In genomic region chr20:64146301-64146935, GRCh38 we compare ENCODE assay signal across 20 cellular contexts. TPM values are rescaled to one million over a fixed set of nuclear protein-coding genes. Genes with fewer than 3 reads are reported as not detected.
DNase-seq lines count a peak whose midpoint lies in the region.
"Had no signal": no experiment of that assay in that cellular context is flagged by ENCODE, and none has a peak within 500 bp of the region (broad histone marks: within the 10 kb centered on the region; RNA-seq: fewer than 3 reads in every experiment).

No MANE protein-coding gene starts in this region.

- no peak overlapping the region for H3K9ac ChIP-seq in trophoblast cell (ENCODE audit: low read length)

- H4K8ac ChIP-seq in trophoblast cell (ENCODE audit: low read depth, low read length) = no peak overlapping the region

- H3K4ac ChIP-seq in trophoblast cell (ENCODE audit: low read depth, low read length) = no peak overlapping the region

- no peak overlapping the region for H4K12ac ChIP-seq in trophoblast cell (ENCODE audit: low read depth, low read length)

- H3K23ac ChIP-seq in trophoblast cell (ENCODE audit: low read length) = no peak overlapping the region

- DNase-seq in NCI-H187 (lab: John Stamatoyannopoulos, UW) (peak; percentile 34 to 52), NCI-H187 treated with DMSO at 0.1 percent for 48 hours (lab: John Stamatoyannopoulos, UW) (no peak), H7 (peak; percentile 67), NCI-H82 treated with DMSO at 0.1 percent for 48 hours (lab: John Stamatoyannopoulos, UW; ENCODE audit: unreplicated experiment) (peak; percentile 92), posterior vena cava (ENCODE audit: low spot score) (peak; percentile 28), GM19240 (ENCODE audit: insufficient read length, low spot score) (no peak), NOMO-1 treated with dmso at 0.1 percent for 144 hours (lab: John Stamatoyannopoulos, UW; ENCODE audit: unreplicated experiment) (no peak), trophoblast cell (no peak)
- DNase-seq: activated B cell treated with CpG ODN at 0.5 μM for 24 hours; activated CD8-positive, alpha-beta T cell treated with anti-CD3 and anti-CD28 coated beads, Interleukin-2, amount 10 ng/mL, durations not matched to agents 7 days and 5 days; activated T-cell treated with anti-CD3 and anti-CD28 coated beads, Interleukin-2, amount 50 U/mL, for 72 hours; CD4-positive, CD25-positive, alpha-beta regulatory T cell; islet precursor cell; mesendoderm; stimulated activated naive CD4-positive, alpha-beta T cell; T-helper 2 cell had no signal

- no peaks in the 10 kb centered on the region for H3K79me1 ChIP-seq in trophoblast cell (ENCODE audit: low read length)

- H3K79me2 ChIP-seq in trophoblast cell (ENCODE audit: control insufficient read depth, insufficient read depth, low read length, poor library complexity) = no peaks in the 10 kb centered on the region

- no peak overlapping the region for H2AK5ac ChIP-seq in trophoblast cell (ENCODE audit: low read length)

- no peak overlapping the region for H2AFZ ChIP-seq in trophoblast cell (ENCODE audit: insufficient read depth, low read length, poor library complexity)

- WGBS in trophoblast cell (ENCODE audit: extremely low coverage, insufficient coverage, insufficient read length) = no CpG with 5 or more reads among the region's 7 CpGs

- H3K36me3 ChIP-seq in H7 (replicated peaks; ENCODE audit: control insufficient read depth, insufficient read depth, low read length) (no peaks in the 10 kb centered on the region), trophoblast cell (ENCODE audit: control insufficient read depth in 1 of 2, insufficient read depth in 2 of 2, low read length in 2 of 2) (no peaks in the 10 kb centered on the region)
- H3K36me3 ChIP-seq: tibial artery had no signal

- intact Hi-C loops in posterior vena cava (cut with DNase I) = no loop called here

- H3K9me3 ChIP-seq in trophoblast cell (ENCODE audit: insufficient read depth, low read depth, low read length) = peaks cover 21% of the 10 kb centered on the region

- H3K4me3 ChIP-seq in H7 (ENCODE audit: insufficient read depth, low read depth, low read length) = no peak overlapping the region
- H3K4me3 ChIP-seq in trophoblast cell (ENCODE audit: low read depth, low read length) = no peak overlapping the region
- H3K4me3 ChIP-seq: tibial artery had no signal

- H2BK5ac ChIP-seq in trophoblast cell (ENCODE audit: low read depth, low read length, poor library complexity) = no peak overlapping the region

- H3K4me2 ChIP-seq in trophoblast cell (ENCODE audit: low read length) = no peak overlapping the region

- no peak overlapping the region for H4K91ac ChIP-seq in trophoblast cell (ENCODE audit: low read depth, low read length)

- no peak overlapping the region for H3K18ac ChIP-seq in trophoblast cell (ENCODE audit: low read length)

- no peak overlapping the region for H3K14ac ChIP-seq in trophoblast cell (ENCODE audit: low read length)

- no peaks in the 10 kb centered on the region for H3K4me1 ChIP-seq in trophoblast cell (ENCODE audit: control insufficient read depth in 1 of 2, insufficient read depth in 2 of 2, low read length in 2 of 2)
- H3K4me1 ChIP-seq: tibial artery had no signal

- H3K27me3 ChIP-seq in H7 (ENCODE audit: control insufficient read depth, insufficient read depth, low read length) (no peaks in the 10 kb centered on the region), trophoblast cell (ENCODE audit: insufficient read depth, low read length) (no peaks in the 10 kb centered on the region)

- H2BK12ac ChIP-seq in trophoblast cell (ENCODE audit: low read length) = no peak overlapping the region

- H2BK120ac ChIP-seq in trophoblast cell (ENCODE audit: insufficient read depth, low read length, poor library complexity) = no peak overlapping the region

- H3K27ac ChIP-seq in trophoblast cell (ENCODE audit: low read depth, low read length) = no peak overlapping the region
- H3K27ac ChIP-seq: tibial artery had no signal

RNA-seq across cellular contexts. Expression of gene MYT1, which starts 17.8 kb away (rescaled TPM):
- total RNA-seq in H7 (2014; rRNA removed; shearing (Covaris generic)) = 0.69 and 2.1 TPM in 2 replicates
- not detected for total RNA-seq in posterior vena cava
- 0.05 and 0.14 TPM in 2 replicates for polyA plus RNA-seq in trophoblast cell (2013)
- total RNA-seq: activated CD8-positive, alpha-beta T cell treated with anti-CD3 and anti-CD28 coated beads, Interleukin-2, amount 10 ng/mL, durations not matched to agents 7 days and 5 days; CD4-positive, CD25-positive, alpha-beta regulatory T cell; Daoy had no signal

RNA-seq across cellular contexts. Expression of gene NPBWR2, which starts 39.1 kb away (rescaled TPM):
- total RNA-seq in H7 (2014; rRNA removed; shearing (Covaris generic)) = not detected in 2 replicates
- not detected for total RNA-seq in posterior vena cava
- polyA plus RNA-seq in trophoblast cell (2013) = not detected in 2 replicates
- total RNA-seq: activated B cell treated with CpG ODN at 0.5 μM for 24 hours; activated CD8-positive, alpha-beta T cell treated with anti-CD3 and anti-CD28 coated beads, Interleukin-2, amount 10 ng/mL, durations not matched to agents 7 days and 5 days; activated T-cell treated with anti-CD3 and anti-CD28 coated beads, Interleukin-2, amount 50 U/mL, for 72 hours; CD4-positive, CD25-positive, alpha-beta regulatory T cell; Daoy; neural crest cell; renal cortical epithelial cell had no signal
- polyA plus RNA-seq: CD4-positive, CD25-positive, alpha-beta regulatory T cell had no signal

Comparison
In these comparisons a context has a peak if more than half of its experiments do, and no peak if none do; other contexts are left out.
1. DNase-seq: peak in NCI-H187 (2 of 2), H7 (single experiment), NCI-H82 treated with DMSO at 0.1 percent for 48 hours (single experiment) and posterior vena cava (single experiment); none in NCI-H187 treated with DMSO at 0.1 percent for 48 hours (single experiment), GM19240 (single experiment), NOMO-1 treated with dmso at 0.1 percent for 144 hours (single experiment) and trophoblast cell (0 of 2).